In the genomic region with DNA sequence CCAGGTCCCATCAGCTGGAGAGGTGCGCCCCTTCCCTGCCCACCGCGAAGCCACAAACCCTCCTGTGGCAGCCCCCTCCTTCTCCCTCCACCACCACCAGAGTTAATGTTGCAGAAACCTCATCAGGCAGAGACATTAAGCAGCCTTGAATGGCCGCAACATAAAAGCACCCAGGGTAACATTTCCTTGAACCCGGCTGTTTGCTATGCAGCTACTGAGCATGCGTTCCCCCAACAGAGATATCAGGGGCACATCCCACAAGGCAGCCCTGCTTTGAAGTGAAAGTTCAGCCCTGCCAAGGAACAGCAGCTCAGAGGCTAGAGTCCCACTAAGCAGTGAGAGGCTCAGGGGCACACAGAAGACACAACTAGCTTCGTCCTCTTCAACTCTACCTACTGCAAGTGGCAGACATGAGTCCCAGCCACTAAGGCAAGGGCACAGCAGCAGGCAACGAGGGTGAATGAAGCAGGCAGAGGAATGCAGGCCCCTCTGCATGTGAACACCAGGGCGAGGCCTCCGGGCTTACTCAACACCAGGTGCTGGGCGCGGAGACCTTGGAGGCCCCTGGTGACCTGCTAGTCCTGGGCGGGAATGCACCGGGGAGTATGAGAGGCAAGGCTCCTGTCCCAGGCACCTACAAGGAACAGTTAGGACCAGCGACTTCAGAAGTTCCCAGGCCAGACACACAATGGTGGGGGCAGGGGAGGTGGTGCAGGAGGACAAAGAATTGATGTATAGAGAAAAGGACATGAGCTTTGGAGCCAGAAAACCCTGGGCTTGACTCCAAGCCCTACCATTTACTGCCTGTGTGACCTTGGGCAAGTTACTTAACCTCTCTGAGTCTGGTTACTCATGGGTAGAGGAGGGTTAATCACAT, we compare ENCODE assay signal across 1 cellular context.
TF ChIP-seq lines count a peak whose summit lies in the region.

No MANE protein-coding gene starts in this region.

TF ChIP-seq in GM23338, 12 proteins besides CTCF, POLR2A, EP300 and RAD21 (continued from another document):
- TF ChIP-seq, protein P1, sequence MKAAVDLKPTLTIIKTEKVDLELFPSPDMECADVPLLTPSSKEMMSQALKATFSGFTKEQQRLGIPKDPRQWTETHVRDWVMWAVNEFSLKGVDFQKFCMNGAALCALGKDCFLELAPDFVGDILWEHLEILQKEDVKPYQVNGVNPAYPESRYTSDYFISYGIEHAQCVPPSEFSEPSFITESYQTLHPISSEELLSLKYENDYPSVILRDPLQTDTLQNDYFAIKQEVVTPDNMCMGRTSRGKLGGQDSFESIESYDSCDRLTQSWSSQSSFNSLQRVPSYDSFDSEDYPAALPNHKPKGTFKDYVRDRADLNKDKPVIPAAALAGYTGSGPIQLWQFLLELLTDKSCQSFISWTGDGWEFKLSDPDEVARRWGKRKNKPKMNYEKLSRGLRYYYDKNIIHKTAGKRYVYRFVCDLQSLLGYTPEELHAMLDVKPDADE (IDR thresholded peaks at IDR 0.05), result no peak
- TF ChIP-seq, protein P2, sequence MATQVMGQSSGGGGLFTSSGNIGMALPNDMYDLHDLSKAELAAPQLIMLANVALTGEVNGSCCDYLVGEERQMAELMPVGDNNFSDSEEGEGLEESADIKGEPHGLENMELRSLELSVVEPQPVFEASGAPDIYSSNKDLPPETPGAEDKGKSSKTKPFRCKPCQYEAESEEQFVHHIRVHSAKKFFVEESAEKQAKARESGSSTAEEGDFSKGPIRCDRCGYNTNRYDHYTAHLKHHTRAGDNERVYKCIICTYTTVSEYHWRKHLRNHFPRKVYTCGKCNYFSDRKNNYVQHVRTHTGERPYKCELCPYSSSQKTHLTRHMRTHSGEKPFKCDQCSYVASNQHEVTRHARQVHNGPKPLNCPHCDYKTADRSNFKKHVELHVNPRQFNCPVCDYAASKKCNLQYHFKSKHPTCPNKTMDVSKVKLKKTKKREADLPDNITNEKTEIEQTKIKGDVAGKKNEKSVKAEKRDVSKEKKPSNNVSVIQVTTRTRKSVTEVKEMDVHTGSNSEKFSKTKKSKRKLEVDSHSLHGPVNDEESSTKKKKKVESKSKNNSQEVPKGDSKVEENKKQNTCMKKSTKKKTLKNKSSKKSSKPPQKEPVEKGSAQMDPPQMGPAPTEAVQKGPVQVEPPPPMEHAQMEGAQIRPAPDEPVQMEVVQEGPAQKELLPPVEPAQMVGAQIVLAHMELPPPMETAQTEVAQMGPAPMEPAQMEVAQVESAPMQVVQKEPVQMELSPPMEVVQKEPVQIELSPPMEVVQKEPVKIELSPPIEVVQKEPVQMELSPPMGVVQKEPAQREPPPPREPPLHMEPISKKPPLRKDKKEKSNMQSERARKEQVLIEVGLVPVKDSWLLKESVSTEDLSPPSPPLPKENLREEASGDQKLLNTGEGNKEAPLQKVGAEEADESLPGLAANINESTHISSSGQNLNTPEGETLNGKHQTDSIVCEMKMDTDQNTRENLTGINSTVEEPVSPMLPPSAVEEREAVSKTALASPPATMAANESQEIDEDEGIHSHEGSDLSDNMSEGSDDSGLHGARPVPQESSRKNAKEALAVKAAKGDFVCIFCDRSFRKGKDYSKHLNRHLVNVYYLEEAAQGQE (IDR thresholded peaks at IDR 0.05; ENCODE audit: unreplicated experiment), result no peak
- TF ChIP-seq EZH2phosphoT487 (IDR thresholded peaks at IDR 0.05; ENCODE audit: unreplicated experiment) (no peak), EZH2 (IDR thresholded peaks at IDR 0.05; ENCODE audit: low read depth, unreplicated experiment) (no peak)
